Comparison of ENCODE assay signal across 16 cellular contexts in genomic region chr5:104650313-104650712, GRCh38.
DNase-seq lines count a peak whose midpoint lies in the region; ATAC-seq lines count a peak whose summit lies in the region.
"Had no signal": no experiment of that assay in that cellular context is flagged by ENCODE, and none has a peak within 500 bp of the region (broad histone marks: within the 10 kb centered on the region; RNA-seq: fewer than 3 reads in every experiment).

No MANE protein-coding gene starts in this region.

- H2BK12ac ChIP-seq in neuronal stem cell (ENCODE audit: low read length) = no peak overlapping the region

- H3K27me3 Mint-ChIP-seq in immature natural killer cell (ENCODE audit: low read depth in 3 of 3) = no peaks in the 10 kb centered on the region
- H3K27me3 Mint-ChIP-seq: CD4-positive, alpha-beta T cell had no signal

- H3K4me1 ChIP-seq in NT2/D1 (ENCODE audit: insufficient read depth, insufficient read length) = no peaks in the 10 kb centered on the region
- H3K4me1 ChIP-seq in neuronal stem cell (ENCODE audit: control insufficient read depth in 2 of 2, insufficient read depth in 1 of 2, low read depth in 1 of 2, low read length in 2 of 2) = peaks cover 0 to 11% of the 10 kb centered on the region in 2 donors

- no peak overlapping the region for H3K27ac Mint-ChIP-seq in immature natural killer cell
- H3K27ac Mint-ChIP-seq: CD4-positive, alpha-beta T cell; HFFc6 had no signal

- H3K79me1 ChIP-seq in neuronal stem cell (ENCODE audit: low read depth, low read length) = no peaks in the 10 kb centered on the region

- no peaks in the 10 kb centered on the region for H3K4me1 Mint-ChIP-seq in immature natural killer cell

- DNase-seq in H7 = peak; percentile 22
- DNase-seq in NT2/D1 (ENCODE audit: low read depth, low spot score) = peak; percentile 16
- peak; percentile 22 for DNase-seq in iPS-NIHi11 (ENCODE audit: low spot score)
- no peak for DNase-seq in neuronal stem cell (ENCODE audit: low spot score)
- DNase-seq in immature natural killer cell = no peak
- no peak for DNase-seq in cardiac septum (ENCODE audit: low spot score)
- DNase-seq: ACHN; C1 segment of cervical spinal cord; Calu3; CD4-positive, alpha-beta T cell; DMS 273 treated with DMSO at 0.1 percent for 48 hours; GOT3; HCEC 1CT; HFFc6 had no signal

- H2BK15ac ChIP-seq in neuronal stem cell (ENCODE audit: low read length) = no peak overlapping the region

- H3K27ac ChIP-seq in neuronal stem cell (replicated peaks; ENCODE audit: low read length) = no peak overlapping the region

- H3K9me3 ChIP-seq in NT2/D1 (ENCODE audit: insufficient read depth, low read length) (no peaks in the 10 kb centered on the region), neuronal stem cell (replicated peaks in 1 of 2; ENCODE audit: control insufficient read depth in 2 of 2, insufficient read depth in 1 of 2, low read depth in 1 of 2, low read length in 2 of 2) (no peaks in the 10 kb centered on the region)

- H2BK120ac ChIP-seq in neuronal stem cell (ENCODE audit: low read depth, low read length) = no peak overlapping the region

- H3K36me3 ChIP-seq in H7 (replicated peaks; ENCODE audit: control insufficient read depth, insufficient read depth, low read length) (no peaks in the 10 kb centered on the region), NT2/D1 (ENCODE audit: insufficient read depth, insufficient read length, low read length) (no peaks in the 10 kb centered on the region), neuronal stem cell (replicated peaks in 1 of 2; ENCODE audit: control insufficient read depth in 2 of 2, insufficient read depth in 2 of 2, low read length in 2 of 2) (no peaks in the 10 kb centered on the region)

- H3K9ac ChIP-seq in NT2/D1 (ENCODE audit: insufficient read length, low read depth) = no peak overlapping the region
- H3K9ac ChIP-seq in neuronal stem cell (ENCODE audit: low read depth, low read length, poor library complexity) = no peak overlapping the region

- peak overlapping the region; percentile 76 for H2AFZ ChIP-seq in neuronal stem cell (ENCODE audit: low read length)

- no peak for ATAC-seq in GM18520 (IDR thresholded peaks at IDR 0.05; ENCODE audit: unreplicated experiment)
- ATAC-seq: HepG2 had no signal

- intact Hi-C loops in cardiac septum (cut with DNase I) = no loop called here

- H3K18ac ChIP-seq in neuronal stem cell (ENCODE audit: low read length) = no peak overlapping the region

- H3K4ac ChIP-seq in neuronal stem cell (ENCODE audit: low read length) = no peak overlapping the region

- no peak overlapping the region for H3K14ac ChIP-seq in neuronal stem cell (ENCODE audit: low read length)

- H3K4me3 ChIP-seq in H7 (ENCODE audit: insufficient read depth, low read depth, low read length) (no peak overlapping the region), NT2/D1 (ENCODE audit: insufficient read length, low read depth) (no peak overlapping the region), neuronal stem cell (ENCODE audit: low read length in 2 of 2) (no peak overlapping the region)

- no peak overlapping the region for H3K4me2 ChIP-seq in neuronal stem cell (ENCODE audit: insufficient read depth, low read length, poor library complexity, severe bottlenecking)

- no peak overlapping the region for H4K91ac ChIP-seq in neuronal stem cell (ENCODE audit: low read depth, low read length, poor library complexity)

- H3K27me3 ChIP-seq in H7 (ENCODE audit: control insufficient read depth, insufficient read depth, low read length) (peaks cover 46% of the 10 kb centered on the region), NT2/D1 (ENCODE audit: insufficient read depth, insufficient read length) (peaks cover 16% of the 10 kb centered on the region), neuronal stem cell (ENCODE audit: control insufficient read depth in 3 of 3, insufficient read depth in 3 of 3, low read depth in 1 of 3, low read length in 3 of 3) (no peaks in the 10 kb centered on the region)

- no peak overlapping the region for H3K4me3 Mint-ChIP-seq in immature natural killer cell
- H3K4me3 Mint-ChIP-seq: CD4-positive, alpha-beta T cell; HFFc6 had no signal

- no peak overlapping the region for H3K23ac ChIP-seq in neuronal stem cell (ENCODE audit: low read depth, low read length, poor library complexity)

- H4K8ac ChIP-seq in neuronal stem cell (ENCODE audit: low read depth, low read length) = no peak overlapping the region

- peaks cover 0 to 3% (median 0%) of the 10 kb centered on the region in 3 donors for H3K36me3 Mint-ChIP-seq in immature natural killer cell

- peaks cover 9 to 52% (median 26%) of the 10 kb centered on the region in 6 donors for H3K9me3 Mint-ChIP-seq in immature natural killer cell

- H2AK5ac ChIP-seq in neuronal stem cell (ENCODE audit: low read depth, low read length) = no peak overlapping the region

- no peak overlapping the region for H2BK5ac ChIP-seq in neuronal stem cell (ENCODE audit: low read length)

Comparison
In these comparisons a context has a peak if more than half of its experiments do, and no peak if none do; other contexts are left out.
1. DNase-seq: peak in H7 (single experiment), NT2/D1 (single experiment) and iPS-NIHi11 (single experiment); none in neuronal stem cell (single experiment), immature natural killer cell (0 of 3) and cardiac septum (single experiment).